ENCODE assay signal across 8 cellular contexts in genomic region chr14:89430271-89430620, GRCh38. TPM values are rescaled to one million over a fixed set of nuclear protein-coding genes. Genes with fewer than 3 reads are reported as not detected.
DNase-seq lines count a peak whose midpoint lies in the region; ATAC-seq, FAIRE-seq and TF ChIP-seq lines count a peak whose summit lies in the region.

No MANE protein-coding gene starts in this region.

- intact Hi-C loops in left cardiac atrium (cut with DNase I), result no loop called here
- intact Hi-C loops in vagina (cut with DNase I), result no loop called here
- intact Hi-C loops in A673 (cut with micrococcal nuclease; ENCODE audit: unreplicated experiment), result no loop called here

- H3K9me3 ChIP-seq in right atrium auricular region (no peaks in the 10 kb centered on the region), SJCRH30 (replicated peaks) (no peaks in the 10 kb centered on the region), keratinocyte (ENCODE audit: control insufficient read depth, low read depth, low read length) (no peaks in the 10 kb centered on the region), vagina (no peaks in the 10 kb centered on the region), A673 (ENCODE audit: low read depth, low read length, poor library complexity, severe bottlenecking) (no peaks in the 10 kb centered on the region)

- POLR2A ChIA-PET in A673 (lab: Charles Lee; ENCODE audit: low non-redundant PET), result no interaction called here

- no peak overlapping the region for H2AFZ ChIP-seq in keratinocyte (ENCODE audit: control insufficient read depth, low read length)

- TF ChIP-seq CTCF in right atrium auricular region (IDR thresholded peaks at IDR 0.05) (no peak), keratinocyte (optimal IDR thresholded peaks at IDR 0.05 in 1 of 3, IDR thresholded peaks at IDR 0.05 in 1 of 3, conservative IDR thresholded peaks at IDR 0.05 in 1 of 3; ENCODE audit: extremely low read depth in 1 of 3, insufficient read depth in 2 of 3, low read length in 3 of 3) (no peak), vagina (IDR thresholded peaks at IDR 0.05) (no peak), A673 (conservative IDR thresholded peaks at IDR 0.05; ENCODE audit: low read depth, low read length) (no peak)

- H3K9ac ChIP-seq in keratinocyte (ENCODE audit: control insufficient read depth, extremely low read depth, insufficient read depth, low read length), result peak overlapping the region; percentile 34

- no peak for TF ChIP-seq POLR2A in vagina (IDR thresholded peaks at IDR 0.05)

- dilution Hi-C loops in keratinocyte (cut with MboI; ENCODE audit: extremely low pct_ligation_motif_present, low sequenced_read_pairs), result no loop called here

- H3K9me1 ChIP-seq in keratinocyte (ENCODE audit: control insufficient read depth, extremely low read depth, insufficient read depth, low read length), result no peaks in the 10 kb centered on the region

- peak overlapping the region; percentile 7 to 37 for H3K4me3 ChIP-seq in right atrium auricular region
- peak overlapping the region; percentile 55 for H3K4me3 ChIP-seq in SJCRH30
- peak overlapping the region in 2 of 3 experiments; percentile 35 to 48 for H3K4me3 ChIP-seq in keratinocyte (ENCODE audit: control insufficient read depth in 2 of 3, extremely low read depth in 1 of 3, insufficient read depth in 2 of 3, low read depth in 1 of 3, low read length in 3 of 3)
- H3K4me3 ChIP-seq in vagina, result peak overlapping the region; percentile 10 to 19
- no peak overlapping the region for H3K4me3 ChIP-seq in A673 (ENCODE audit: low read depth, low read length, poor library complexity, severe bottlenecking)

- no TSS peak for BruUV-seq in A673 (replicated peaks; lab: Mats Ljungman, UMichigan)

- H4K20me1 ChIP-seq in keratinocyte (ENCODE audit: control insufficient read depth, extremely low read depth, insufficient read depth, low read length), result no peaks in the 10 kb centered on the region

- H3K36me3 ChIP-seq in right atrium auricular region (no peaks in the 10 kb centered on the region), SJCRH30 (no peaks in the 10 kb centered on the region), keratinocyte (ENCODE audit: control insufficient read depth in 2 of 2, extremely low read depth in 1 of 2, insufficient read depth in 2 of 2, low read length in 2 of 2) (no peaks in the 10 kb centered on the region), vagina (no peaks in the 10 kb centered on the region), A673 (ENCODE audit: insufficient read depth, low read length, poor library complexity, severe bottlenecking) (no peaks in the 10 kb centered on the region)

- DNase-seq in right atrium auricular region (ENCODE audit: low spot score) (no peak), left cardiac atrium (no peak), SJCRH30 (no peak), keratinocyte (ENCODE audit: low read depth, low spot score) (no peak), vagina (ENCODE audit: extremely low spot score in 2 of 2) (no peak), NCI-H1092 treated with DMSO at 0.1 percent for 48 hours (lab: John Stamatoyannopoulos, UW) (no peak), A673 (ENCODE audit: low spot score) (no peak), SIG-M5 treated with dmso at 0.1 percent for 504 hours (lab: John Stamatoyannopoulos, UW; ENCODE audit: unreplicated experiment) (no peak)

- peaks cover 0 to 33% of the 10 kb centered on the region in 2 donors for H3K4me1 ChIP-seq in right atrium auricular region
- peaks cover 41% of the 10 kb centered on the region for H3K4me1 ChIP-seq in SJCRH30
- peaks cover 44% of the 10 kb centered on the region for H3K4me1 ChIP-seq in keratinocyte (ENCODE audit: control insufficient read depth, extremely low read depth, insufficient read depth, low read length)
- H3K4me1 ChIP-seq in vagina, result peaks cover 53% of the 10 kb centered on the region
- peaks cover 15% of the 10 kb centered on the region for H3K4me1 ChIP-seq in A673 (ENCODE audit: insufficient read depth, low read length, poor library complexity, severe bottlenecking)

- no peaks in the 10 kb centered on the region for H3K79me2 ChIP-seq in keratinocyte (ENCODE audit: control insufficient read depth, insufficient read depth, low read length)

- no peaks in the 10 kb centered on the region for H3K27me3 ChIP-seq in right atrium auricular region
- no peaks in the 10 kb centered on the region for H3K27me3 ChIP-seq in SJCRH30
- no peaks in the 10 kb centered on the region for H3K27me3 ChIP-seq in keratinocyte (ENCODE audit: control insufficient read depth, extremely low read depth, insufficient read depth, low read length)
- H3K27me3 ChIP-seq in vagina, result no peaks in the 10 kb centered on the region
- no peaks in the 10 kb centered on the region for H3K27me3 ChIP-seq in A673 (replicated peaks; ENCODE audit: insufficient read depth, low read depth, low read length, poor library complexity)

- CTCF ChIA-PET in A673 (lab: Charles Lee), result no interaction called here

- peak overlapping the region; percentile 74 for H3K4me2 ChIP-seq in keratinocyte (ENCODE audit: control insufficient read depth, extremely low read depth, insufficient read depth, low read depth, low read length)

- ATAC-seq in left cardiac atrium, result no peak

- H3K27ac ChIP-seq in right atrium auricular region, result peak overlapping the region; percentile 66
- H3K27ac ChIP-seq in SJCRH30, result peak overlapping the region; percentile 100
- H3K27ac ChIP-seq in keratinocyte (ENCODE audit: control insufficient read depth, insufficient read depth, low read length), result peak overlapping the region; percentile 43
- H3K27ac ChIP-seq in vagina, result peak overlapping the region; percentile 81
- no peak overlapping the region for H3K27ac ChIP-seq in A673 (ENCODE audit: low read depth, low read length, poor library complexity, severe bottlenecking)

- FAIRE-seq in keratinocyte (lab: Jason Lieb, UNC), result no peak

RNA-seq across cellular contexts. Expression of gene FOXN3, which starts 13.2 kb away (rescaled TPM):
- total RNA-seq in right atrium auricular region (10 to 100 TPM; 80.1 to 90.3 TPM), left cardiac atrium (100 to 1,000 TPM; 115 to 119 TPM), vagina (111 TPM), A673 (2021) (15.3 and 21.9 TPM in 2 replicates)
- total RNA-seq in SJCRH30 (2014; rRNA removed; shearing (Covaris generic)), result 45.8 and 49.7 TPM in 2 replicates
- 10.1 to 10.6 TPM (median 10.2 TPM) in 3 replicates for polyA plus RNA-seq in keratinocyte
- 5.7 TPM for polyA plus RNA-seq in keratinocyte (2011; ENCODE audit: low read depth)
- 11.2 and 11.5 TPM in 2 replicates for polyA plus RNA-seq in keratinocyte (2011; cell fraction: cytosol; rRNA removed)
- polyA plus RNA-seq in keratinocyte (2011; cell fraction: nucleus; rRNA removed), result 10.5 and 13.4 TPM in 2 replicates
- 8.1 and 9.7 TPM in 2 replicates for polyA plus RNA-seq in keratinocyte (2012; ENCODE audit: low replicate concordance)
- polyA minus RNA-seq in keratinocyte, result 27.5 to 28.6 TPM (median 28.3 TPM) in 3 replicates
- polyA minus RNA-seq in keratinocyte (2011; cell fraction: cytosol; rRNA and poly(A)+ RNA removed), result 14.6 TPM
- polyA minus RNA-seq in keratinocyte (2011; cell fraction: nucleus; rRNA and poly(A)+ RNA removed), result 29.0 and 31.9 TPM in 2 replicates
